In the genomic region with DNA sequence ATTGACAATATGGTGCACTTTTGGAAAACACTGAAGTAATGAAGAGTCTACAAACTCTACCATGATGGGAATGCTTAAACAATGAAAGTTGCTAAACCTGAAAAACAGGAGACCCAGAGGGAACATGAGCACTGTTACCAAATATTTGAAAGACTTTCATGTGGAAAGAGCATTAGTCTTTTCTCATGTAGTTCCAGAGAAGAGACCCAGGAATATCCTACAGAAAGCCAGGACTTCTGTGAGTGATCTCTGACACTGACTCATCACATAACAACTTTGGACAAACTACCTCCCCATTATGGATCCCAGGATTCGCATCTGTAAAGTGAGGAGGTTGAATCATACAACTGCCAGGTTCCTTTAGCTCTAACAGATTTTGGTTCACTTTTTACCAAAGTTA, we compare ENCODE assay signal across 1 cellular context.
TF ChIP-seq lines count a peak whose summit lies in the region.

No MANE protein-coding gene starts in this region.

TF ChIP-seq in GM23338, 12 proteins besides CTCF, POLR2A, EP300 and RAD21 (continued from another document):
- TF ChIP-seq, protein P1, sequence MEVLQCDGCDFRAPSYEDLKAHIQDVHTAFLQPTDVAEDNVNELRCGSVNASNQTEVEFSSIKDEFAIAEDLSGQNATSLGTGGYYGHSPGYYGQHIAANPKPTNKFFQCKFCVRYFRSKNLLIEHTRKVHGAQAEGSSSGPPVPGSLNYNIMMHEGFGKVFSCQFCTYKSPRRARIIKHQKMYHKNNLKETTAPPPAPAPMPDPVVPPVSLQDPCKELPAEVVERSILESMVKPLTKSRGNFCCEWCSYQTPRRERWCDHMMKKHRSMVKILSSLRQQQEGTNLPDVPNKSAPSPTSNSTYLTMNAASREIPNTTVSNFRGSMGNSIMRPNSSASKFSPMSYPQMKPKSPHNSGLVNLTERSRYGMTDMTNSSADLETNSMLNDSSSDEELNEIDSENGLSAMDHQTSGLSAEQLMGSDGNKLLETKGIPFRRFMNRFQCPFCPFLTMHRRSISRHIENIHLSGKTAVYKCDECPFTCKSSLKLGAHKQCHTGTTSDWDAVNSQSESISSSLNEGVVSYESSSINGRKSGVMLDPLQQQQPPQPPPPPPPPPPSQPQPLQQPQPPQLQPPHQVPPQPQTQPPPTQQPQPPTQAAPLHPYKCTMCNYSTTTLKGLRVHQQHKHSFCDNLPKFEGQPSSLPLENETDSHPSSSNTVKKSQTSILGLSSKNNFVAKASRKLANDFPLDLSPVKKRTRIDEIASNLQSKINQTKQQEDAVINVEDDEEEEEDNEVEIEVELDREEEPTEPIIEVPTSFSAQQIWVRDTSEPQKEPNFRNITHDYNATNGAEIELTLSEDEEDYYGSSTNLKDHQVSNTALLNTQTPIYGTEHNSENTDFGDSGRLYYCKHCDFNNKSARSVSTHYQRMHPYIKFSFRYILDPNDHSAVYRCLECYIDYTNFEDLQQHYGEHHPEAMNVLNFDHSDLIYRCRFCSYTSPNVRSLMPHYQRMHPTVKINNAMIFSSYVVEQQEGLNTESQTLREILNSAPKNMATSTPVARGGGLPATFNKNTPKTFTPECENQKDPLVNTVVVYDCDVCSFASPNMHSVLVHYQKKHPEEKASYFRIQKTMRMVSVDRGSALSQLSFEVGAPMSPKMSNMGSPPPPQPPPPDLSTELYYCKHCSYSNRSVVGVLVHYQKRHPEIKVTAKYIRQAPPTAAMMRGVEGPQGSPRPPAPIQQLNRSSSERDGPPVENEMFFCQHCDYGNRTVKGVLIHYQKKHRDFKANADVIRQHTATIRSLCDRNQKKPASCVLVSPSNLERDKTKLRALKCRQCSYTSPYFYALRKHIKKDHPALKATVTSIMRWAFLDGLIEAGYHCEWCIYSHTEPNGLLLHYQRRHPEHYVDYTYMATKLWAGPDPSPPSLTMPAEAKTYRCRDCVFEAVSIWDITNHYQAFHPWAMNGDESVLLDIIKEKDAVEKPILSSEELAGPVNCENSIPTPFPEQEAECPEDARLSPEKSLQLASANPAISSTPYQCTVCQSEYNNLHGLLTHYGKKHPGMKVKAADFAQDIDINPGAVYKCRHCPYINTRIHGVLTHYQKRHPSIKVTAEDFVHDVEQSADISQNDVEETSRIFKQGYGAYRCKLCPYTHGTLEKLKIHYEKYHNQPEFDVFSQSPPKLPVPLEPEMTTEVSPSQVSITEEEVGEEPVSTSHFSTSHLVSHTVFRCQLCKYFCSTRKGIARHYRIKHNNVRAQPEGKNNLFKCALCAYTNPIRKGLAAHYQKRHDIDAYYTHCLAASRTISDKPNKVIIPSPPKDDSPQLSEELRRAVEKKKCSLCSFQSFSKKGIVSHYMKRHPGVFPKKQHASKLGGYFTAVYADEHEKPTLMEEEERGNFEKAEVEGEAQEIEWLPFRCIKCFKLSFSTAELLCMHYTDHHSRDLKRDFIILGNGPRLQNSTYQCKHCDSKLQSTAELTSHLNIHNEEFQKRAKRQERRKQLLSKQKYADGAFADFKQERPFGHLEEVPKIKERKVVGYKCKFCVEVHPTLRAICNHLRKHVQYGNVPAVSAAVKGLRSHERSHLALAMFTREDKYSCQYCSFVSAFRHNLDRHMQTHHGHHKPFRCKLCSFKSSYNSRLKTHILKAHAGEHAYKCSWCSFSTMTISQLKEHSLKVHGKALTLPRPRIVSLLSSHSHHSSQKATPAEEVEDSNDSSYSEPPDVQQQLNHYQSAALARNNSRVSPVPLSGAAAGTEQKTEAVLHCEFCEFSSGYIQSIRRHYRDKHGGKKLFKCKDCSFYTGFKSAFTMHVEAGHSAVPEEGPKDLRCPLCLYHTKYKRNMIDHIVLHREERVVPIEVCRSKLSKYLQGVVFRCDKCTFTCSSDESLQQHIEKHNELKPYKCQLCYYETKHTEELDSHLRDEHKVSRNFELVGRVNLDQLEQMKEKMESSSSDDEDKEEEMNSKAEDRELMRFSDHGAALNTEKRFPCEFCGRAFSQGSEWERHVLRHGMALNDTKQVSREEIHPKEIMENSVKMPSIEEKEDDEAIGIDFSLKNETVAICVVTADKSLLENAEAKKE (CRISPR knock-in tag; IDR thresholded peaks at IDR 0.05) = no peak
- TF ChIP-seq EZH2phosphoT487 (IDR thresholded peaks at IDR 0.05; ENCODE audit: unreplicated experiment) (no peak), ZNF331 (CRISPR knock-in tag; IDR thresholded peaks at IDR 0.05; ENCODE audit: low read depth) (no peak), CREB1 (CRISPR knock-in tag; IDR thresholded peaks at IDR 0.05; ENCODE audit: low read depth) (no peak)
